8 cellular contexts compared by ENCODE assay signal in the genomic region with DNA sequence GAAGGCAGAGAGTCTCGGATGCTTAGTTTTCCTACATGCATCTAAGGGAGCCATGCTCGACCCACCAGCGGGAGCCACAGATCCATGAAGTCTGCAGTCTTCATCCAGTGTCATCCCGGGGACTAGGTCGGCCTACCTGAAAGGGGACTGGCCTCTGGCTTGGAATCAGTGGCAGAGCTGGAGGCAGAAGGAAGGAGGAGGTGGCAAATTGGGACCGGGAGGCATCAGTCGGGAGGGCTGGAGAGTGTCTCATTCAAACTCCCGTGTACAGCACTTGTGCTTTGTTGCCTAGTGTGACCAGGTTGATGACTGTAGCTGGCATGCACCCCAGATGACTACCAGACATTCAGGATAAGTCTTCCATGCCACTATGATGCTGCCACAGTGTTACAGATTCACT. TPM values are rescaled to one million over a fixed set of nuclear protein-coding genes. Genes with fewer than 3 reads are reported as not detected.
"Had no signal": no experiment of that assay in that cellular context is flagged by ENCODE, and none has a peak within 500 bp of the region (broad histone marks: within the 10 kb centered on the region; RNA-seq: fewer than 3 reads in every experiment).

No MANE protein-coding gene starts in this region.

- H3K4me3 ChIP-seq: GM23248, K562 had no signal

- H3K9me3 Mint-ChIP-seq: H9 had no signal

- FAIRE-seq: HTR-8/SVneo, K562 had no signal

- H3K4me3 Mint-ChIP-seq: H9 had no signal

- H3K27ac ChIP-seq: GM23248 had no signal

- DNase-seq: GM23248, GOT3, H9, HCEC 1CT, IMR-90 had no signal

- ATAC-seq: K562 had no signal

RNA-seq across cellular contexts. Expression of a gene that starts 26.5 kb away (rescaled TPM):
- total RNA-seq: H9, HT-29, IMR-90, K562 had no signal
